Comparison of ENCODE assay signal across 25 cellular contexts in the genomic region with DNA sequence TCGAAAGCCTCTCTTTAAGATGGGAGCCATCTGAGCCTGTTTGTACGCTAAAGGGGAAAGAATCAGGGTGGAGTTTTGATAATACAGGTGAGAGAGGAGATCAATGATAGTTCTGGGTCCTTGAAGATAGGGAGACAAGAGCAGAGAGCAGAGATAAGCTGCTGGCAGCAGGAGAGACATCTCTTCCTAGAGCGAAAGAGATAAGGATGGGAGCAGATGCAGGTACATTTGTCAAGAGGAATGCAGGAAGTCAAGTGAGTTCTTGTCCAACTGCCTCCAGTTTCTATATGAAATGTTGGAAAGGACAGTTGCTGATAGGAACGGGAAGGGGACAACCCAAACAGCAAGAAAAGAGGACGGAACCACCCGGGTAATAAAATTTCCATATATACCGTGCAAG. TPM values are rescaled to one million over a fixed set of nuclear protein-coding genes. Genes with fewer than 3 reads are reported as not detected.
DNase-seq lines count a peak whose midpoint lies in the region; ATAC-seq and TF ChIP-seq lines count a peak whose summit lies in the region.
"Had no signal": no experiment of that assay in that cellular context is flagged by ENCODE, and none has a peak within 500 bp of the region (broad histone marks: within the 10 kb centered on the region; RNA-seq: fewer than 3 reads in every experiment).

No MANE protein-coding gene starts in this region.

- H3K79me2 ChIP-seq in Karpas-422 (ENCODE audit: low read length): no peaks in the 10 kb centered on the region

- H3K36me3 Mint-ChIP-seq in activated CD4-positive, alpha-beta T cell treated with anti-CD3 and anti-CD28 coated beads, Interleukin-2, amount 10 ng/mL, durations not matched to agents 24 days and 14 days (ENCODE audit: low read depth): peaks cover 1% of the 10 kb centered on the region

- no peaks in the 10 kb centered on the region for H3K9me3 ChIP-seq in Karpas-422 (ENCODE audit: low read length)
- H3K9me3 ChIP-seq in left lung: no peaks in the 10 kb centered on the region
- H3K9me3 ChIP-seq: MG63, mucosa of descending colon, pancreas, right atrium auricular region, testis had no signal

- peak overlapping the region; percentile 53 for H2AFZ ChIP-seq in Karpas-422 (ENCODE audit: low read length)

- no peaks in the 10 kb centered on the region for H3K27me3 Mint-ChIP-seq in activated CD4-positive, alpha-beta T cell treated with anti-CD3 and anti-CD28 coated beads, Interleukin-2, amount 10 ng/mL, durations not matched to agents 24 days and 14 days

- intact Hi-C loops in activated CD4-positive, alpha-beta T cell treated with anti-CD3 and anti-CD28 coated beads, Interleukin-2, amount 10 ng/mL, durations not matched to agents 24 days and 14 days (cut with micrococcal nuclease): loop anchor here (2.0 kb wide), 1 partner anchor 76 kb away; no protein-coding TSS in a partner anchor
- intact Hi-C loops in left lung (cut with DNase I): no loop called here

- no peak overlapping the region for H3K9ac ChIP-seq in Karpas-422 (ENCODE audit: low read length)

- no peaks in the 10 kb centered on the region for H4K20me1 ChIP-seq in Karpas-422 (ENCODE audit: insufficient read depth, low read depth, low read length)

- no peak overlapping the region for H3K4me3 Mint-ChIP-seq in activated CD4-positive, alpha-beta T cell treated with anti-CD3 and anti-CD28 coated beads, Interleukin-2, amount 10 ng/mL, durations not matched to agents 24 days and 14 days
- H3K4me3 Mint-ChIP-seq: activated T-helper 1 cell treated with anti-CD3 and anti-CD28 coated beads, Interleukin-12 subunit alpha, Interleukin-12 subunit beta, Interleukin-2, Interleukin-4 antibody, amounts not matched to agents 30 ng/mL and 10 ng/mL and 1 ng/mL, durations not matched to agents 14 hours and 24 hours and 36 hours; nephron progenitor cell had no signal

- H3K27ac ChIP-seq in Karpas-422 (ENCODE audit: low read length): no peak overlapping the region
- H3K27ac ChIP-seq in left lung: peak overlapping the region; percentile 6 to 65
- H3K27ac ChIP-seq: 22Rv1, cardiac muscle cell, pancreas, right atrium auricular region, testis had no signal

- no peak overlapping the region for H3K27ac Mint-ChIP-seq in activated CD4-positive, alpha-beta T cell treated with anti-CD3 and anti-CD28 coated beads, Interleukin-2, amount 10 ng/mL, durations not matched to agents 24 days and 14 days
- H3K27ac Mint-ChIP-seq: activated T-helper 1 cell treated with anti-CD3 and anti-CD28 coated beads, Interleukin-12 subunit alpha, Interleukin-12 subunit beta, Interleukin-2, Interleukin-4 antibody, amounts not matched to agents 30 ng/mL and 10 ng/mL and 1 ng/mL, durations not matched to agents 14 hours and 24 hours and 36 hours; nephron progenitor cell had no signal

- H3K36me3 ChIP-seq in Karpas-422 (ENCODE audit: insufficient read depth, low read length): no peaks in the 10 kb centered on the region
- H3K36me3 ChIP-seq in left lung: no peaks in the 10 kb centered on the region
- H3K36me3 ChIP-seq: cardiac muscle cell, MG63, pancreas, right atrium auricular region had no signal

- H3K4me1 Mint-ChIP-seq in activated CD4-positive, alpha-beta T cell treated with anti-CD3 and anti-CD28 coated beads, Interleukin-2, amount 10 ng/mL, durations not matched to agents 24 days and 14 days: peaks cover 26% of the 10 kb centered on the region
- H3K4me1 Mint-ChIP-seq: nephron progenitor cell had no signal

- ATAC-seq in left lung: no peak
- ATAC-seq: HCT116, pancreas had no signal

- H3K4me2 ChIP-seq in Karpas-422 (ENCODE audit: low read depth, low read length, poor library complexity, severe bottlenecking): peak overlapping the region; percentile 9

- H3K9me2 ChIP-seq in Karpas-422 (replicated peaks; ENCODE audit: insufficient read depth, low read length): no peaks in the 10 kb centered on the region

- H3K4me3 ChIP-seq in Karpas-422 (ENCODE audit: low read length) (no peak overlapping the region), left lung (no peak overlapping the region)
- H3K4me3 ChIP-seq: cardiac muscle cell, MG63, mucosa of descending colon, pancreas, right atrium auricular region, testis had no signal

- no peak for TF ChIP-seq CTCF in left lung (IDR thresholded peaks at IDR 0.05)

- no peaks in the 10 kb centered on the region; the same call in 1 of the 2 replicates for H3K27me3 ChIP-seq in Karpas-422 (ENCODE audit: low read length)
- no peaks in the 10 kb centered on the region for H3K27me3 ChIP-seq in left lung
- H3K27me3 ChIP-seq: cardiac muscle cell, MG63, pancreas, right atrium auricular region, testis had no signal

- H3K9me3 Mint-ChIP-seq in activated CD4-positive, alpha-beta T cell treated with anti-CD3 and anti-CD28 coated beads, Interleukin-2, amount 10 ng/mL, durations not matched to agents 24 days and 14 days: no peaks in the 10 kb centered on the region
- H3K9me3 Mint-ChIP-seq: activated naive CD4-positive, alpha-beta T cell treated with anti-CD3 and anti-CD28 coated beads, Interleukin-2, amount 50 U/mL, for 72 hours; activated T-helper 1 cell treated with anti-CD3 and anti-CD28 coated beads, Interleukin-12 subunit alpha, Interleukin-12 subunit beta, Interleukin-2, Interleukin-4 antibody, amounts not matched to agents 30 ng/mL and 10 ng/mL and 1 ng/mL, durations not matched to agents 14 hours and 24 hours and 36 hours; nephron progenitor cell had no signal

- H3K4me1 ChIP-seq in Karpas-422 (ENCODE audit: low read length) (peaks cover 14% of the 10 kb centered on the region), left lung (peaks cover 0 to 28% of the 10 kb centered on the region in 2 donors)
- H3K4me1 ChIP-seq: pancreas, right atrium auricular region, testis had no signal

- DNase-seq in activated CD4-positive, alpha-beta T cell treated with anti-CD3 and anti-CD28 coated beads, Interleukin-2, amount 10 ng/mL, durations not matched to agents 24 days and 14 days: peak; percentile 63
- no peak for DNase-seq in activated CD4-positive, alpha-beta T cell treated with anti-CD3 and anti-CD28 coated beads for 48 hours
- DNase-seq in Karpas-422: no peak
- DNase-seq in left lung: no peak
- no peak for DNase-seq in Ammon's horn (ENCODE audit: low spot score)
- no peak for DNase-seq in NCI-H2227 treated with DMSO at 0.1 percent for 48 hours (lab: John Stamatoyannopoulos, UW)
- no peak for DNase-seq in NCI-H345 treated with DMSO at 0.1 percent for 48 hours (lab: John Stamatoyannopoulos, UW; ENCODE audit: unreplicated experiment)
- DNase-seq in amniotic stem cell (lab: John Stamatoyannopoulos, UW): no peak
- DNase-seq: aorta; COR-L47; DMS79; MG63; mucosa of descending colon; NCI-H1436 treated with DMSO at 0.1 percent for 48 hours; NCI-H524; nephron progenitor cell; pancreas; stimulated activated CD4-positive, alpha-beta T cell treated with anti-CD3 and anti-CD28 coated beads, Interleukin-12 subunit alpha, Interleukin-12 subunit beta, amount 100 ng/mL, for 4 hours; testis had no signal

RNA-seq across cellular contexts. Expression of a gene that starts 24.7 kb away (rescaled TPM):
- total RNA-seq in activated CD4-positive, alpha-beta T cell treated with anti-CD3 and anti-CD28 coated beads, Interleukin-2, amount 10 ng/mL, durations not matched to agents 24 days and 14 days: 175 and 181 TPM in 2 replicates
- total RNA-seq in Karpas-422 (2014; rRNA removed; shearing (Covaris generic); ENCODE audit: low replicate concordance): 111 and 233 TPM in 2 replicates
- 100 to 1,000 TPM; 145 to 272 TPM for total RNA-seq in left lung
